In the genomic region with DNA sequence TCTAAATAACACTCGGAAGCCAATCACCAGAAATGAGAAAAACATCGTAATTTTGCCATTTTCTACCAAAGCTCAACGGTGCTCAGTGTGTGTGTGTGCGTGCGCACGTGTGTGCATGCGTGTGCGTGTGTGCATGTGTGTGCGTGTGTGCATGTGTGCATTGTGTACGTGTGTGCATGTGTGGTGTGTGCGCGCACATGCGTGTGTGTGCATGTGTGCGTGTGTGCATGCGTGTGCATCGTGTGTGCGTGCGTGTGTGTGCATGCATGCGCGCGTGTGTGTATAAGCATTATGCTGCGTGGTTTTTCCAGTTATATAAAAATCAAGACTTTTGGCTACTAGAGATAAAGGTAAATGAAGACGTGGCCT, we compare ENCODE assay signal across 25 cellular contexts.
"Had no signal": no experiment of that assay in that cellular context is flagged by ENCODE, and none has a peak within 500 bp of the region (broad histone marks: within the 10 kb centered on the region; RNA-seq: fewer than 3 reads in every experiment).

No MANE protein-coding gene starts in this region.

- H3K36me3 Mint-ChIP-seq: activated CD8-positive, alpha-beta memory T cell treated with anti-CD3 and anti-CD28 coated beads, Interleukin-2, amount 10 ng/mL, durations not matched to agents 7 days and 5 days; activated naive CD8-positive, alpha-beta T cell treated with anti-CD3 and anti-CD28 coated beads, Interleukin-2, amount 10 ng/mL, durations not matched to agents 7 days and 5 days; WTC11 had no signal

- H3K9ac ChIP-seq: KMS-11 had no signal

- H3K9me3 ChIP-seq: adrenal gland, Peyer's patch, SJSA1 had no signal

- H3K4me1 Mint-ChIP-seq: activated CD4-positive, alpha-beta T cell treated with anti-CD3 and anti-CD28 coated beads, Interleukin-2, amount 10 ng/mL, durations not matched to agents 24 days and 14 days; activated CD8-positive, alpha-beta memory T cell treated with anti-CD3 and anti-CD28 coated beads, Interleukin-2, amount 10 ng/mL, durations not matched to agents 7 days and 5 days; activated naive CD8-positive, alpha-beta T cell treated with anti-CD3 and anti-CD28 coated beads, Interleukin-2, amount 10 ng/mL, durations not matched to agents 7 days and 5 days; activated T-helper 17 cell treated with anti-CD3 and anti-CD28 coated beads, Interleukin-2, amount 50 U/mL, for 72 hours had no signal

- H3K27ac ChIP-seq: adrenal gland, KMS-11, Peyer's patch, RWPE1, SJSA1 had no signal

- DNase-seq: activated CD4-positive, alpha-beta T cell treated with anti-CD3 and anti-CD28 coated beads for 1 hour; activated CD4-positive, alpha-beta T cell treated with anti-CD3 and anti-CD28 coated beads, Interleukin-2, amount 10 ng/mL, durations not matched to agents 24 days and 14 days; activated CD4-positive, alpha-beta T cell treated with anti-CD3 and anti-CD28 coated beads, Interleukin-2, amount 50 U/mL, for 48 hours; activated CD8-positive, alpha-beta memory T cell treated with anti-CD3 and anti-CD28 coated beads, Interleukin-2, amount 10 ng/mL, durations not matched to agents 7 days and 5 days; activated naive CD4-positive, alpha-beta T cell treated with anti-CD3 and anti-CD28 coated beads, Interleukin-2, amount 50 U/mL, for 16 hours; activated naive CD8-positive, alpha-beta T cell treated with anti-CD3 and anti-CD28 coated beads, Interleukin-2, amount 10 ng/mL, durations not matched to agents 7 days and 5 days; activated T-cell treated with anti-CD3 and anti-CD28 coated beads, Interleukin-2, amount 50 U/mL, for 24 hours; adrenal gland; anterior cingulate cortex; MM.1S; NCI-H1105; NCI-H1436; NCI-H1694 treated with DMSO at 0.1 percent for 48 hours; NCI-H2029 treated with DMSO at 0.1 percent for 48 hours; NCI-H446; NCI-H524; Right ventricle myocardium superior had no signal

- H3K4me3 Mint-ChIP-seq: activated CD4-positive, alpha-beta T cell treated with anti-CD3 and anti-CD28 coated beads, Interleukin-2, amount 10 ng/mL, durations not matched to agents 24 days and 14 days; activated CD8-positive, alpha-beta memory T cell treated with anti-CD3 and anti-CD28 coated beads, Interleukin-2, amount 10 ng/mL, durations not matched to agents 7 days and 5 days; activated naive CD8-positive, alpha-beta T cell treated with anti-CD3 and anti-CD28 coated beads, Interleukin-2, amount 10 ng/mL, durations not matched to agents 7 days and 5 days; activated T-cell treated with anti-CD3 and anti-CD28 coated beads, Interleukin-2, amount 50 U/mL, for 24 hours; activated T-helper 17 cell treated with anti-CD3 and anti-CD28 coated beads, Interleukin-2, amount 50 U/mL, for 72 hours; T-helper 1 cell treated with Interleukin-12 subunit alpha and Interleukin-12 subunit beta and Interleukin-4 antibody, amounts not matched to agents 30 μg/mL and 1 μg/mL, for 36 hours; WTC11 had no signal

- H3K27ac Mint-ChIP-seq: activated CD4-positive, alpha-beta T cell treated with anti-CD3 and anti-CD28 coated beads, Interleukin-2, amount 10 ng/mL, durations not matched to agents 24 days and 14 days; activated CD8-positive, alpha-beta memory T cell treated with anti-CD3 and anti-CD28 coated beads, Interleukin-2, amount 10 ng/mL, durations not matched to agents 7 days and 5 days; activated naive CD8-positive, alpha-beta T cell treated with anti-CD3 and anti-CD28 coated beads, Interleukin-2, amount 10 ng/mL, durations not matched to agents 7 days and 5 days; activated T-cell treated with anti-CD3 and anti-CD28 coated beads, Interleukin-2, amount 50 U/mL, for 24 hours; activated T-helper 17 cell treated with anti-CD3 and anti-CD28 coated beads, Interleukin-2, amount 50 U/mL, for 72 hours; T-helper 1 cell treated with Interleukin-12 subunit alpha and Interleukin-12 subunit beta and Interleukin-4 antibody, amounts not matched to agents 30 μg/mL and 1 μg/mL, for 36 hours; WTC11 had no signal

- H3K27me3 ChIP-seq: adrenal gland, Peyer's patch, SJSA1 had no signal

- H3K36me3 ChIP-seq: adrenal gland, Peyer's patch, SJSA1 had no signal

- H3K27me3 Mint-ChIP-seq: activated CD4-positive, alpha-beta T cell treated with anti-CD3 and anti-CD28 coated beads, Interleukin-2, amount 10 ng/mL, durations not matched to agents 24 days and 14 days; activated CD8-positive, alpha-beta memory T cell treated with anti-CD3 and anti-CD28 coated beads, Interleukin-2, amount 10 ng/mL, durations not matched to agents 7 days and 5 days; activated T-cell treated with anti-CD3 and anti-CD28 coated beads, Interleukin-2, amount 50 U/mL, for 24 hours; activated T-helper 17 cell treated with anti-CD3 and anti-CD28 coated beads, Interleukin-2, amount 50 U/mL, for 72 hours had no signal

- H3K9me3 Mint-ChIP-seq: activated CD4-positive, alpha-beta T cell treated with anti-CD3 and anti-CD28 coated beads, Interleukin-2, amount 10 ng/mL, durations not matched to agents 24 days and 14 days; activated naive CD8-positive, alpha-beta T cell treated with anti-CD3 and anti-CD28 coated beads, Interleukin-2, amount 10 ng/mL, durations not matched to agents 7 days and 5 days; activated T-cell treated with anti-CD3 and anti-CD28 coated beads, Interleukin-2, amount 50 U/mL, for 24 hours; activated T-helper 17 cell treated with anti-CD3 and anti-CD28 coated beads, Interleukin-2, amount 50 U/mL, for 72 hours; T-helper 1 cell treated with Interleukin-12 subunit alpha and Interleukin-12 subunit beta and Interleukin-4 antibody, amounts not matched to agents 30 μg/mL and 1 μg/mL, for 36 hours; WTC11 had no signal

- H3K4me3 ChIP-seq: adrenal gland, Peyer's patch, SJSA1 had no signal

- H3K4me1 ChIP-seq: adrenal gland, Peyer's patch, SJSA1 had no signal

- H3K4me2 ChIP-seq: KMS-11 had no signal

- ATAC-seq: activated CD8-positive, alpha-beta memory T cell treated with anti-CD3 and anti-CD28 coated beads, Interleukin-2, amount 10 ng/mL, durations not matched to agents 7 days and 5 days; activated T-helper 17 cell treated with anti-CD3 and anti-CD28 coated beads, Interleukin-2, amount 50 U/mL, for 72 hours; SK-N-SH treated with all-trans-retinoic acid at 6 μM for 48 hours; WTC11 had no signal
